ENCODE assay signal across 1 cellular context in the genomic region with DNA sequence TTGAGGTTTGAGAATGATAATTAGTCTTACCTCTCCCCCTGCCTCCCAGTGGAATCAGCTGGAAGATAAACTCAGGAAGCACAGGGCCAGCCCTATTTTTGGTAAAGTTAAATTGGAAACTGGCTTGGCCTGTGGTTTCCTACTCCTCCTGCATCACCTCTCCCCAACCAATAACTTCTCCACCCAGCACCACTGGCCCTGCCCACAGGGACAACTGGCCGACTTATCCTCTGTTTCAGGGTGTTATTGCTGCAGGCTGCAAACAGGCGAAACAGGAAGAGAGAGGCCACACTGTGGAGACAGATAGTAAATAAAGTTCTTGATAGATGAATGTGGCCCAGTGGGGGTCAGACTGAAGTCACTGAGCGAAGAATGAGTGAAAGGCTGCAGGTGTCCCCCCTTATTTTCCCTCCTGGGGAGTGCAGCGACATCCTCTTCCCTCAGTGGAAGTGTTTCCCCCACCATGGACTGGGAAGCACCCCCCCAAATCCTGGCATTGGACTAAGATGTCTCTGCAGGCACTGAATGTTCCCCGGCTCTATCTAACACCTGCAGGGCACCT.
TF ChIP-seq lines count a peak whose summit lies in the region.

No MANE protein-coding gene starts in this region.

TF ChIP-seq in GM23338, 12 proteins besides CTCF, POLR2A, EP300 and RAD21 (continued from another document):
- TF ChIP-seq, protein P1, sequence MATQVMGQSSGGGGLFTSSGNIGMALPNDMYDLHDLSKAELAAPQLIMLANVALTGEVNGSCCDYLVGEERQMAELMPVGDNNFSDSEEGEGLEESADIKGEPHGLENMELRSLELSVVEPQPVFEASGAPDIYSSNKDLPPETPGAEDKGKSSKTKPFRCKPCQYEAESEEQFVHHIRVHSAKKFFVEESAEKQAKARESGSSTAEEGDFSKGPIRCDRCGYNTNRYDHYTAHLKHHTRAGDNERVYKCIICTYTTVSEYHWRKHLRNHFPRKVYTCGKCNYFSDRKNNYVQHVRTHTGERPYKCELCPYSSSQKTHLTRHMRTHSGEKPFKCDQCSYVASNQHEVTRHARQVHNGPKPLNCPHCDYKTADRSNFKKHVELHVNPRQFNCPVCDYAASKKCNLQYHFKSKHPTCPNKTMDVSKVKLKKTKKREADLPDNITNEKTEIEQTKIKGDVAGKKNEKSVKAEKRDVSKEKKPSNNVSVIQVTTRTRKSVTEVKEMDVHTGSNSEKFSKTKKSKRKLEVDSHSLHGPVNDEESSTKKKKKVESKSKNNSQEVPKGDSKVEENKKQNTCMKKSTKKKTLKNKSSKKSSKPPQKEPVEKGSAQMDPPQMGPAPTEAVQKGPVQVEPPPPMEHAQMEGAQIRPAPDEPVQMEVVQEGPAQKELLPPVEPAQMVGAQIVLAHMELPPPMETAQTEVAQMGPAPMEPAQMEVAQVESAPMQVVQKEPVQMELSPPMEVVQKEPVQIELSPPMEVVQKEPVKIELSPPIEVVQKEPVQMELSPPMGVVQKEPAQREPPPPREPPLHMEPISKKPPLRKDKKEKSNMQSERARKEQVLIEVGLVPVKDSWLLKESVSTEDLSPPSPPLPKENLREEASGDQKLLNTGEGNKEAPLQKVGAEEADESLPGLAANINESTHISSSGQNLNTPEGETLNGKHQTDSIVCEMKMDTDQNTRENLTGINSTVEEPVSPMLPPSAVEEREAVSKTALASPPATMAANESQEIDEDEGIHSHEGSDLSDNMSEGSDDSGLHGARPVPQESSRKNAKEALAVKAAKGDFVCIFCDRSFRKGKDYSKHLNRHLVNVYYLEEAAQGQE (IDR thresholded peaks at IDR 0.05; ENCODE audit: unreplicated experiment): no peak
- TF ChIP-seq, protein P2, sequence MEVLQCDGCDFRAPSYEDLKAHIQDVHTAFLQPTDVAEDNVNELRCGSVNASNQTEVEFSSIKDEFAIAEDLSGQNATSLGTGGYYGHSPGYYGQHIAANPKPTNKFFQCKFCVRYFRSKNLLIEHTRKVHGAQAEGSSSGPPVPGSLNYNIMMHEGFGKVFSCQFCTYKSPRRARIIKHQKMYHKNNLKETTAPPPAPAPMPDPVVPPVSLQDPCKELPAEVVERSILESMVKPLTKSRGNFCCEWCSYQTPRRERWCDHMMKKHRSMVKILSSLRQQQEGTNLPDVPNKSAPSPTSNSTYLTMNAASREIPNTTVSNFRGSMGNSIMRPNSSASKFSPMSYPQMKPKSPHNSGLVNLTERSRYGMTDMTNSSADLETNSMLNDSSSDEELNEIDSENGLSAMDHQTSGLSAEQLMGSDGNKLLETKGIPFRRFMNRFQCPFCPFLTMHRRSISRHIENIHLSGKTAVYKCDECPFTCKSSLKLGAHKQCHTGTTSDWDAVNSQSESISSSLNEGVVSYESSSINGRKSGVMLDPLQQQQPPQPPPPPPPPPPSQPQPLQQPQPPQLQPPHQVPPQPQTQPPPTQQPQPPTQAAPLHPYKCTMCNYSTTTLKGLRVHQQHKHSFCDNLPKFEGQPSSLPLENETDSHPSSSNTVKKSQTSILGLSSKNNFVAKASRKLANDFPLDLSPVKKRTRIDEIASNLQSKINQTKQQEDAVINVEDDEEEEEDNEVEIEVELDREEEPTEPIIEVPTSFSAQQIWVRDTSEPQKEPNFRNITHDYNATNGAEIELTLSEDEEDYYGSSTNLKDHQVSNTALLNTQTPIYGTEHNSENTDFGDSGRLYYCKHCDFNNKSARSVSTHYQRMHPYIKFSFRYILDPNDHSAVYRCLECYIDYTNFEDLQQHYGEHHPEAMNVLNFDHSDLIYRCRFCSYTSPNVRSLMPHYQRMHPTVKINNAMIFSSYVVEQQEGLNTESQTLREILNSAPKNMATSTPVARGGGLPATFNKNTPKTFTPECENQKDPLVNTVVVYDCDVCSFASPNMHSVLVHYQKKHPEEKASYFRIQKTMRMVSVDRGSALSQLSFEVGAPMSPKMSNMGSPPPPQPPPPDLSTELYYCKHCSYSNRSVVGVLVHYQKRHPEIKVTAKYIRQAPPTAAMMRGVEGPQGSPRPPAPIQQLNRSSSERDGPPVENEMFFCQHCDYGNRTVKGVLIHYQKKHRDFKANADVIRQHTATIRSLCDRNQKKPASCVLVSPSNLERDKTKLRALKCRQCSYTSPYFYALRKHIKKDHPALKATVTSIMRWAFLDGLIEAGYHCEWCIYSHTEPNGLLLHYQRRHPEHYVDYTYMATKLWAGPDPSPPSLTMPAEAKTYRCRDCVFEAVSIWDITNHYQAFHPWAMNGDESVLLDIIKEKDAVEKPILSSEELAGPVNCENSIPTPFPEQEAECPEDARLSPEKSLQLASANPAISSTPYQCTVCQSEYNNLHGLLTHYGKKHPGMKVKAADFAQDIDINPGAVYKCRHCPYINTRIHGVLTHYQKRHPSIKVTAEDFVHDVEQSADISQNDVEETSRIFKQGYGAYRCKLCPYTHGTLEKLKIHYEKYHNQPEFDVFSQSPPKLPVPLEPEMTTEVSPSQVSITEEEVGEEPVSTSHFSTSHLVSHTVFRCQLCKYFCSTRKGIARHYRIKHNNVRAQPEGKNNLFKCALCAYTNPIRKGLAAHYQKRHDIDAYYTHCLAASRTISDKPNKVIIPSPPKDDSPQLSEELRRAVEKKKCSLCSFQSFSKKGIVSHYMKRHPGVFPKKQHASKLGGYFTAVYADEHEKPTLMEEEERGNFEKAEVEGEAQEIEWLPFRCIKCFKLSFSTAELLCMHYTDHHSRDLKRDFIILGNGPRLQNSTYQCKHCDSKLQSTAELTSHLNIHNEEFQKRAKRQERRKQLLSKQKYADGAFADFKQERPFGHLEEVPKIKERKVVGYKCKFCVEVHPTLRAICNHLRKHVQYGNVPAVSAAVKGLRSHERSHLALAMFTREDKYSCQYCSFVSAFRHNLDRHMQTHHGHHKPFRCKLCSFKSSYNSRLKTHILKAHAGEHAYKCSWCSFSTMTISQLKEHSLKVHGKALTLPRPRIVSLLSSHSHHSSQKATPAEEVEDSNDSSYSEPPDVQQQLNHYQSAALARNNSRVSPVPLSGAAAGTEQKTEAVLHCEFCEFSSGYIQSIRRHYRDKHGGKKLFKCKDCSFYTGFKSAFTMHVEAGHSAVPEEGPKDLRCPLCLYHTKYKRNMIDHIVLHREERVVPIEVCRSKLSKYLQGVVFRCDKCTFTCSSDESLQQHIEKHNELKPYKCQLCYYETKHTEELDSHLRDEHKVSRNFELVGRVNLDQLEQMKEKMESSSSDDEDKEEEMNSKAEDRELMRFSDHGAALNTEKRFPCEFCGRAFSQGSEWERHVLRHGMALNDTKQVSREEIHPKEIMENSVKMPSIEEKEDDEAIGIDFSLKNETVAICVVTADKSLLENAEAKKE (CRISPR knock-in tag; IDR thresholded peaks at IDR 0.05): no peak
- TF ChIP-seq EZH2 (IDR thresholded peaks at IDR 0.05; ENCODE audit: low read depth, unreplicated experiment): no peak
- no peak for TF ChIP-seq STAT1 (IDR thresholded peaks at IDR 0.05; ENCODE audit: unreplicated experiment)
TF ChIP-seq in GM23338: peak in this region for 0.
